In genomic region chr2:113536573-113536972, GRCh38 we compare ENCODE assay signal across 2 cellular contexts. TPM values are rescaled to one million over a fixed set of nuclear protein-coding genes. Genes with fewer than 3 reads are reported as not detected.
"Had no signal": no experiment of that assay in that cellular context is flagged by ENCODE, and none has a peak within 500 bp of the region (broad histone marks: within the 10 kb centered on the region; RNA-seq: fewer than 3 reads in every experiment).

No MANE protein-coding gene starts in this region.

RNA-seq across cellular contexts. Expression of gene FOXD4L1, which starts 38.1 kb away (rescaled TPM):
- total RNA-seq: astrocyte, cardiac septum had no signal
